18 cellular contexts compared by ENCODE assay signal in genomic region chr3:57918123-57918837, GRCh38.
DNase-seq lines count a peak whose midpoint lies in the region; ATAC-seq, FAIRE-seq and TF ChIP-seq lines count a peak whose summit lies in the region.
"Had no signal": no experiment of that assay in that cellular context is flagged by ENCODE, and none has a peak within 500 bp of the region (broad histone marks: within the 10 kb centered on the region; RNA-seq: fewer than 3 reads in every experiment).

No MANE protein-coding gene starts in this region.

- no peak overlapping the region for H3K4me3 ChIP-seq in breast epithelium
- no peak overlapping the region for H3K4me3 ChIP-seq in cardiac fibroblast (replicated peaks in 1 of 2; ENCODE audit: low read depth in 2 of 2, low read length in 2 of 2)
- no peak overlapping the region for H3K4me3 ChIP-seq in aorta (ENCODE audit: low read length in 2 of 2)
- H3K4me3 ChIP-seq in lower lobe of right lung: no peak overlapping the region
- H3K4me3 ChIP-seq: skin epidermis, upper lobe of right lung had no signal

- TF ChIP-seq CTCF in MCF 10A (IDR thresholded peaks at IDR 0.05; ENCODE audit: unreplicated experiment): no peak
- no peak for TF ChIP-seq CTCF in breast epithelium (IDR thresholded peaks at IDR 0.05)
- TF ChIP-seq CTCF in cardiac fibroblast (IDR thresholded peaks at IDR 0.05; ENCODE audit: low read depth, low read length): no peak
- no peak for TF ChIP-seq CTCF in lower lobe of right lung (IDR thresholded peaks at IDR 0.05)

- H3K4me1 ChIP-seq in breast epithelium: no peaks in the 10 kb centered on the region
- peaks cover 2 to 9% of the 10 kb centered on the region in 2 donors for H3K4me1 ChIP-seq in aorta (ENCODE audit: control insufficient read depth in 1 of 2, insufficient read depth in 2 of 2, low read length in 2 of 2)
- H3K4me1 ChIP-seq in lower lobe of right lung: no peaks in the 10 kb centered on the region
- H3K4me1 ChIP-seq: upper lobe of right lung had no signal

- CTCF ChIA-PET in MCF 10A (lab: Yijun Ruan, JAX): interaction anchor here (1.4 kb wide), 1 partner anchor 32 kb away, joined by 3 read pairs; no protein-coding TSS in a partner anchor

- H3K36me3 Mint-ChIP-seq in MCF 10A (ENCODE audit: insufficient read depth, unreplicated experiment): peaks cover 84% of the 10 kb centered on the region

- no peak overlapping the region for H3K4me3 Mint-ChIP-seq in MCF 10A (ENCODE audit: unreplicated experiment)
- H3K4me3 Mint-ChIP-seq: activated T-cell treated with anti-CD3 and anti-CD28 coated beads, Interleukin-2, amount 50 U/mL, for 24 hours; brain; H9; naive B cell had no signal

- FAIRE-seq in RCC 7860 (lab: Jason Lieb, UNC): no peak
- FAIRE-seq: A204.1 had no signal

- TF ChIP-seq POLR2A in breast epithelium (IDR thresholded peaks at IDR 0.05): no peak

- intact Hi-C loops in MCF 10A (cut with micrococcal nuclease) (no loop called here), breast epithelium (cut with DNase I; ENCODE audit: low total_unique reads) (no loop called here), left colon (cut with DNase I, micrococcal nuclease) (no loop called here), aorta (cut with DNase I) (no loop called here), lower lobe of right lung (cut with DNase I) (no loop called here)

- H3K27ac Mint-ChIP-seq in MCF 10A (ENCODE audit: low read depth, unreplicated experiment): peak overlapping the region; percentile 63
- H3K27ac Mint-ChIP-seq: activated T-cell treated with anti-CD3 and anti-CD28 coated beads, Interleukin-2, amount 50 U/mL, for 24 hours; H9 had no signal

- BruUV-seq in MCF 10A (replicated peaks; lab: Mats Ljungman, UMichigan): no TSS peak

- 6 to 14% methylated on average over 2 of the region's 2 CpGs for WGBS in aorta, 2 donors

- H3K27me3 ChIP-seq in breast epithelium (no peaks in the 10 kb centered on the region), aorta (ENCODE audit: control insufficient read depth in 1 of 2, insufficient read depth in 2 of 2, low read length in 1 of 2) (no peaks in the 10 kb centered on the region), lower lobe of right lung (ENCODE audit: low read depth) (no peaks in the 10 kb centered on the region)
- H3K27me3 ChIP-seq: upper lobe of right lung had no signal

- H3K9me3 ChIP-seq in breast epithelium (no peaks in the 10 kb centered on the region), aorta (ENCODE audit: control insufficient read depth, low read length) (no peaks in the 10 kb centered on the region), lower lobe of right lung (no peaks in the 10 kb centered on the region)
- H3K9me3 ChIP-seq: upper lobe of right lung had no signal

- no peaks in the 10 kb centered on the region for H3K9me3 Mint-ChIP-seq in MCF 10A (ENCODE audit: unreplicated experiment)
- H3K9me3 Mint-ChIP-seq: activated T-cell treated with anti-CD3 and anti-CD28 coated beads, Interleukin-2, amount 50 U/mL, for 24 hours; brain; H9 had no signal

- DNase-seq in MCF 10A (ENCODE audit: unreplicated experiment) (peak; percentile 63), breast epithelium (ENCODE audit: low spot score in 2 of 2) (no peak), cardiac fibroblast (ENCODE audit: low read depth in 2 of 2) (peak; percentile 69 to 93), left colon (no peak), aorta (no peak), lower lobe of right lung (no peak), C1 segment of cervical spinal cord (lab: John Stamatoyannopoulos, UW) (no peak), RCC 7860 (ENCODE audit: low spot score) (no peak)
- DNase-seq: activated CD4-positive, alpha-beta T cell treated with anti-CD3 and anti-CD28 coated beads for 1 hour; activated T-cell treated with anti-CD3 and anti-CD28 coated beads, Interleukin-2, amount 50 U/mL, for 24 hours; DMS79; H9; naive B cell; NCI-H1694 treated with DMSO at 0.1 percent for 48 hours; upper lobe of right lung had no signal

- peaks cover 11% of the 10 kb centered on the region for H3K4me1 Mint-ChIP-seq in MCF 10A (ENCODE audit: insufficient read depth, unreplicated experiment)
- H3K4me1 Mint-ChIP-seq: brain, H9, naive B cell had no signal

- POLR2A ChIA-PET in MCF 10A (lab: Yijun Ruan, JAX): no interaction called here

- H3K27me3 Mint-ChIP-seq in MCF 10A (ENCODE audit: insufficient read depth, unreplicated experiment): no peaks in the 10 kb centered on the region
- H3K27me3 Mint-ChIP-seq: activated T-cell treated with anti-CD3 and anti-CD28 coated beads, Interleukin-2, amount 50 U/mL, for 24 hours; brain; naive B cell had no signal

- ATAC-seq in left colon (peak; percentile 60), aorta (ENCODE audit: low FRiP score) (peak; percentile 55), lower lobe of right lung (no peak)
- ATAC-seq: upper lobe of right lung had no signal

- H3K27ac ChIP-seq in breast epithelium (no peak overlapping the region), aorta (ENCODE audit: low read depth in 1 of 2, low read length in 2 of 2) (no peak overlapping the region), lower lobe of right lung (no peak overlapping the region)
- H3K27ac ChIP-seq: upper lobe of right lung had no signal

- H3K36me3 ChIP-seq in breast epithelium: no peaks in the 10 kb centered on the region
- peaks cover 0 to 3% of the 10 kb centered on the region in 2 donors for H3K36me3 ChIP-seq in aorta (ENCODE audit: control insufficient read depth in 1 of 2, insufficient read depth in 2 of 2, low read length in 1 of 2)
- peaks cover 81% of the 10 kb centered on the region for H3K36me3 ChIP-seq in lower lobe of right lung

Comparison
In these comparisons a context has a peak if more than half of its experiments do, and no peak if none do; other contexts are left out.
1. DNase-seq: peak in MCF 10A (single experiment) and cardiac fibroblast (2 of 2); none in breast epithelium (0 of 2), left colon (0 of 2), aorta (0 of 2), lower lobe of right lung (single experiment), C1 segment of cervical spinal cord (0 of 14) and RCC 7860 (single experiment).
2. ATAC-seq: peak in left colon (single experiment) and aorta (single experiment); none in lower lobe of right lung (0 of 2).